11 cellular contexts compared by ENCODE assay signal in genomic region chr1:245893025-245893424, GRCh38.
"Had no signal": no experiment of that assay in that cellular context is flagged by ENCODE, and none has a peak within 500 bp of the region (broad histone marks: within the 10 kb centered on the region; RNA-seq: fewer than 3 reads in every experiment).

No MANE protein-coding gene starts in this region.

- H3K4me3 Mint-ChIP-seq: GM23338, H9, HFFc6 had no signal

- H3K27ac ChIP-seq: GM23248 had no signal

- H3K9me3 ChIP-seq: HAP-1 had no signal

- DNase-seq: GM23248, GOT3, H7, H9, HCEC 1CT, HFFc6 had no signal

- H3K4me1 ChIP-seq: HAP-1 had no signal

- H3K36me3 ChIP-seq: HAP-1 had no signal

- H3K4me1 Mint-ChIP-seq: GM23338, H9 had no signal

- FAIRE-seq: H1, H54 had no signal

- ATAC-seq: GM23338, HCT116 had no signal

- H3K4me2 ChIP-seq: GM23338 had no signal

- H3K27ac Mint-ChIP-seq: GM23338, H9, HFFc6 had no signal

- H2AFZ ChIP-seq: GM23248, GM23338 had no signal

- H3K9ac ChIP-seq: GM23248 had no signal

- H3K4me3 ChIP-seq: GM23248, GM23338, HAP-1 had no signal
